Comparison of ENCODE assay signal across 7 cellular contexts in the genomic region with DNA sequence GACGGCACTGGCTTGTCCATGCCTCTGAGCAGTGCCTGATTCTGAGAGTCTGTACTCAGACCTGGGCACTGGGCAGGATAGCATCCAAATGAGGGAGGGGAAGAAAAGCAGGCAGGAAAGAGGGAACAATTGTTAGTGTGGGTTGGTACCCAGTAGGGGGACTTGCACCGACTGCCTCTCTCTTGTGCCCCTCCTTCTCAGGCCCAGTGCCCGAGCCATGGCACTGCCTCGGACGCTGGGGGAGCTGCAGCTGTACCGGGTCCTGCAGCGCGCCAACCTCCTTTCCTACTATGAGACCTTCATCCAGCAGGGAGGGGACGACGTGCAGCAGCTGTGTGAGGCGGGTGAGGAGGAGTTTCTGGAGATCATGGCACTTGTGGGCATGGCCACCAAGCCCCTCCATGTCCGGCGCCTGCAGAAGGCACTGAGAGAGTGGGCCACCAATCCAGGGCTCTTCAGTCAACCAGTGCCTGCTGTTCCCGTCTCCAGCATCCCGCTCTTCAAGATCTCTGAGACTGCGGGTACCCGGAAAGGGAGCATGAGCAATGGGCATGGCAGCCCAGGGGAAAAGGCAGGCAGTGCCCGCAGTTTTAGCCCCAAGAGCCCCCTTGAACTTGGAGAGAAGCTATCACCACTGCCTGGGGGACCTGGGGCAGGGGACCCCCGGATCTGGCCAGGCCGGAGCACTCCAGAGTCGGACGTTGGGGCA. TPM values are rescaled to one million over a fixed set of nuclear protein-coding genes. Genes with fewer than 3 reads are reported as not detected.
DNase-seq lines count a peak whose midpoint lies in the region; ATAC-seq and TF ChIP-seq lines count a peak whose summit lies in the region.
"Had no signal": no experiment of that assay in that cellular context is flagged by ENCODE, and none has a peak within 500 bp of the region (broad histone marks: within the 10 kb centered on the region; RNA-seq: fewer than 3 reads in every experiment).

No MANE protein-coding gene starts in this region.

- H3K27me3 ChIP-seq in HUES6 (ENCODE audit: control insufficient read depth, insufficient read depth, low read length), result no peaks in the 10 kb centered on the region
- no peaks in the 10 kb centered on the region for H3K27me3 ChIP-seq in foreskin keratinocyte

- H3K36me3 ChIP-seq in HUES6 (ENCODE audit: control insufficient read depth, insufficient read depth, low read length), result peaks cover 42% of the 10 kb centered on the region

- H3K27me3 Mint-ChIP-seq in progenitor cell of endocrine pancreas, result no peaks in the 10 kb centered on the region

- DNase-seq in coronary artery (ENCODE audit: low spot score) (no peak), progenitor cell of endocrine pancreas (ENCODE audit: low spot score, unreplicated experiment) (no peak), GM19238 (ENCODE audit: insufficient read length, low spot score) (no peak), foreskin keratinocyte (no peak)
- DNase-seq in effector CD4-positive, alpha-beta T cell, result no peak

- peaks cover 9% of the 10 kb centered on the region for H3K36me3 Mint-ChIP-seq in progenitor cell of endocrine pancreas (ENCODE audit: insufficient read depth)

- no peak for ATAC-seq in foreskin keratinocyte

- no peaks in the 10 kb centered on the region for H3K9me3 ChIP-seq in HUES6 (ENCODE audit: control insufficient read depth, insufficient read depth, low read depth, low read length)

- peaks cover 28% of the 10 kb centered on the region for H3K4me1 ChIP-seq in HUES6 (ENCODE audit: control insufficient read depth, insufficient read depth, low read length)
- peaks cover 32% of the 10 kb centered on the region for H3K4me1 ChIP-seq in foreskin keratinocyte

- H3K9ac ChIP-seq in HUES6 (ENCODE audit: low read length), result no peak overlapping the region

- H3K4me1 Mint-ChIP-seq in progenitor cell of endocrine pancreas (ENCODE audit: low read depth), result peaks cover 26% of the 10 kb centered on the region

- peak overlapping the region; percentile 57 for H3K27ac Mint-ChIP-seq in progenitor cell of endocrine pancreas

- H3K27ac ChIP-seq in HUES6 (ENCODE audit: low read depth, low read length) (no peak overlapping the region), coronary artery (peak overlapping the region; percentile 98 to 99), foreskin keratinocyte (no peak overlapping the region)

- H3K4me3 ChIP-seq in HUES6 (ENCODE audit: low read depth, low read length) (peak overlapping the region; percentile 33; the same call in 1 of the 2 replicates), coronary artery (peak overlapping the region; percentile 97)

- H3K9me3 Mint-ChIP-seq in progenitor cell of endocrine pancreas (ENCODE audit: low read depth), result no peaks in the 10 kb centered on the region

- no peak for TF ChIP-seq CTCF in coronary artery (IDR thresholded peaks at IDR 0.05)
- no peak for TF ChIP-seq CTCF in progenitor cell of endocrine pancreas (IDR thresholded peaks at IDR 0.05; ENCODE audit: unreplicated experiment)
- TF ChIP-seq CTCF in foreskin keratinocyte (conservative IDR thresholded peaks at IDR 0.05), result no peak

- H3K4me3 Mint-ChIP-seq in progenitor cell of endocrine pancreas (ENCODE audit: low read depth), result peak overlapping the region; percentile 46

RNA-seq across cellular contexts. Expression of a gene that starts 2.2 kb away (rescaled TPM):
- 13.4 and 13.8 TPM in 2 replicates for total RNA-seq in progenitor cell of endocrine pancreas
- total RNA-seq in foreskin keratinocyte, result 24.3 and 25.0 TPM in 2 replicates
- 19.4 and 21.5 TPM in 2 replicates for polyA plus RNA-seq in foreskin keratinocyte

RNA-seq across cellular contexts. Expression of a gene that starts 12.5 kb away (rescaled TPM):
- 24.2 and 26.5 TPM in 2 replicates for total RNA-seq in progenitor cell of endocrine pancreas
- 16.6 and 20.3 TPM in 2 replicates for total RNA-seq in foreskin keratinocyte
- polyA plus RNA-seq in foreskin keratinocyte, result 4.4 and 6.8 TPM in 2 replicates

RNA-seq across cellular contexts. Expression of a gene that starts 20.1 kb away (rescaled TPM):
- 130 and 136 TPM in 2 replicates for total RNA-seq in progenitor cell of endocrine pancreas
- 94.4 and 98.8 TPM in 2 replicates for total RNA-seq in foreskin keratinocyte
- 60.2 and 68.9 TPM in 2 replicates for polyA plus RNA-seq in foreskin keratinocyte

RNA-seq across cellular contexts. Expression of a gene that starts 37.2 kb away (rescaled TPM):
- 93.4 and 95.7 TPM in 2 replicates for total RNA-seq in progenitor cell of endocrine pancreas
- total RNA-seq in foreskin keratinocyte, result 9.8 and 17.5 TPM in 2 replicates
- 5.1 and 8.5 TPM in 2 replicates for polyA plus RNA-seq in foreskin keratinocyte

RNA-seq across cellular contexts. Expression of a gene that starts 41.1 kb away (rescaled TPM):
- 1.2 and 1.6 TPM in 2 replicates for total RNA-seq in progenitor cell of endocrine pancreas
- not detected in 2 replicates for total RNA-seq in foreskin keratinocyte
- 0.04 TPM in 1 of 2 replicates, not detected in the other for polyA plus RNA-seq in foreskin keratinocyte
- total RNA-seq: glomerular endothelial cell had no signal

Comparison
In these comparisons a context has a peak if more than half of its experiments do, and no peak if none do; other contexts are left out.
1. H3K27ac ChIP-seq: peak in coronary artery (2 of 2); none in HUES6 (single experiment) and foreskin keratinocyte (single experiment).